In genomic region chr3:69320867-69321266, GRCh38 we compare ENCODE assay signal across 10 cellular contexts.
DNase-seq lines count a peak whose midpoint lies in the region; ATAC-seq, FAIRE-seq and TF ChIP-seq lines count a peak whose summit lies in the region.
"Had no signal": no experiment of that assay in that cellular context is flagged by ENCODE, and none has a peak within 500 bp of the region (broad histone marks: within the 10 kb centered on the region; RNA-seq: fewer than 3 reads in every experiment).

No MANE protein-coding gene starts in this region.

- H3K9ac ChIP-seq in DND-41 (ENCODE audit: low read depth, low read length) = no peak overlapping the region

- H3K79me2 ChIP-seq in DND-41 (ENCODE audit: insufficient read depth, low read length) = peaks cover 87% of the 10 kb centered on the region

- H3K27ac Mint-ChIP-seq in activated CD4-positive, alpha-beta memory T cell treated with anti-CD3 and anti-CD28 coated beads, Interleukin-2, amount 10 ng/mL, durations not matched to agents 7 days and 5 days = no peak overlapping the region
- H3K27ac Mint-ChIP-seq in activated naive CD8-positive, alpha-beta T cell treated with anti-CD3 and anti-CD28 coated beads, Interleukin-2, amount 50 U/mL, for 24 hours = no peak overlapping the region

- no peaks in the 10 kb centered on the region for H4K20me1 ChIP-seq in DND-41 (ENCODE audit: insufficient read depth, low read length)

- H3K27me3 Mint-ChIP-seq in activated CD4-positive, alpha-beta memory T cell treated with anti-CD3 and anti-CD28 coated beads, Interleukin-2, amount 10 ng/mL, durations not matched to agents 7 days and 5 days = no peaks in the 10 kb centered on the region
- H3K27me3 Mint-ChIP-seq in activated naive CD8-positive, alpha-beta T cell treated with anti-CD3 and anti-CD28 coated beads, Interleukin-2, amount 50 U/mL, for 24 hours = no peaks in the 10 kb centered on the region

- no peaks in the 10 kb centered on the region for H3K9me3 Mint-ChIP-seq in activated CD4-positive, alpha-beta memory T cell treated with anti-CD3 and anti-CD28 coated beads, Interleukin-2, amount 10 ng/mL, durations not matched to agents 7 days and 5 days
- no peaks in the 10 kb centered on the region for H3K9me3 Mint-ChIP-seq in activated naive CD8-positive, alpha-beta T cell treated with anti-CD3 and anti-CD28 coated beads, Interleukin-2, amount 50 U/mL, for 24 hours

- intact Hi-C loops in right lobe of liver (cut with DNase I) = no loop called here

- no peak overlapping the region for H3K4me3 Mint-ChIP-seq in activated CD4-positive, alpha-beta memory T cell treated with anti-CD3 and anti-CD28 coated beads, Interleukin-2, amount 10 ng/mL, durations not matched to agents 7 days and 5 days
- H3K4me3 Mint-ChIP-seq in activated naive CD8-positive, alpha-beta T cell treated with anti-CD3 and anti-CD28 coated beads, Interleukin-2, amount 50 U/mL, for 24 hours = no peak overlapping the region

- H3K4me2 ChIP-seq in DND-41 (ENCODE audit: insufficient read depth, low read length) = no peak overlapping the region

- H3K4me1 ChIP-seq in DND-41 (ENCODE audit: insufficient read depth, low read length) = peaks cover 18% of the 10 kb centered on the region
- H3K4me1 ChIP-seq in right lobe of liver = no peaks in the 10 kb centered on the region
- H3K4me1 ChIP-seq in small intestine (ENCODE audit: control insufficient read depth in 2 of 2, insufficient read depth in 1 of 2, low read depth in 1 of 2, low read length in 1 of 2) = no peaks in the 10 kb centered on the region

- no peaks in the 10 kb centered on the region for H3K36me3 Mint-ChIP-seq in activated CD4-positive, alpha-beta memory T cell treated with anti-CD3 and anti-CD28 coated beads, Interleukin-2, amount 10 ng/mL, durations not matched to agents 7 days and 5 days (ENCODE audit: low read depth)
- no peaks in the 10 kb centered on the region for H3K36me3 Mint-ChIP-seq in activated naive CD8-positive, alpha-beta T cell treated with anti-CD3 and anti-CD28 coated beads, Interleukin-2, amount 50 U/mL, for 24 hours (ENCODE audit: low read depth)

- no peak overlapping the region for H3K4me3 ChIP-seq in DND-41 (ENCODE audit: low read depth in 1 of 2, low read length in 2 of 2)
- no peak overlapping the region for H3K4me3 ChIP-seq in right lobe of liver
- no peak overlapping the region for H3K4me3 ChIP-seq in small intestine (ENCODE audit: low read depth in 1 of 2, low read length in 2 of 2)

- no peak overlapping the region for H2AFZ ChIP-seq in DND-41 (ENCODE audit: low read depth, low read length)

- H3K9me3 ChIP-seq in DND-41 (ENCODE audit: insufficient read depth, low read length, severe bottlenecking) (no peaks in the 10 kb centered on the region), right lobe of liver (no peaks in the 10 kb centered on the region), small intestine (ENCODE audit: control insufficient read depth, low read depth) (no peaks in the 10 kb centered on the region)

- POLR2A ChIA-PET in activated CD4-positive, alpha-beta memory T cell treated with anti-CD3 and anti-CD28 coated beads, Interleukin-2, amount 10 ng/mL, durations not matched to agents 7 days and 5 days (lab: Charles Lee) = no interaction called here

- no peak for DNase-seq in DND-41
- DNase-seq in NAMALWA (ENCODE audit: low spot score) = peak; percentile 59
- DNase-seq in right lobe of liver = no peak
- DNase-seq in activated CD4-positive, alpha-beta memory T cell treated with anti-CD3 and anti-CD28 coated beads, Interleukin-2, amount 10 ng/mL, durations not matched to agents 7 days and 5 days = no peak
- DNase-seq in small intestine = no peak
- DNase-seq in NCI-H510A treated with DMSO at 0.1 percent for 48 hours (lab: John Stamatoyannopoulos, UW) = no peak
- DNase-seq in activated naive CD8-positive, alpha-beta T cell treated with anti-CD3 and anti-CD28 coated beads, Interleukin-2, amount 50 U/mL, for 24 hours = no peak
- DNase-seq: T1000 had no signal

- FAIRE-seq in small intestine (lab: Jason Lieb, UNC) = no peak
- FAIRE-seq: colon had no signal

- H3K36me3 ChIP-seq in DND-41 (ENCODE audit: insufficient read depth, low read length) (0 out of 2 replicates have a peak, but pooled peaks cover 5% of the 10 kb centered on the region), right lobe of liver (no peaks in the 10 kb centered on the region), small intestine (ENCODE audit: control insufficient read depth in 2 of 2, insufficient read depth in 2 of 2, low read length in 2 of 2) (no peaks in the 10 kb centered on the region)

- TF ChIP-seq CTCF in DND-41 (IDR thresholded peaks at IDR 0.05; ENCODE audit: borderline replicate concordance, extremely low read depth, low read length, poor library complexity, severe bottlenecking) = no peak
- TF ChIP-seq CTCF in right lobe of liver (IDR thresholded peaks at IDR 0.05) = no peak

- TF ChIP-seq POLR2A in right lobe of liver (IDR thresholded peaks at IDR 0.05) = no peak

- H3K27me3 ChIP-seq in DND-41 (ENCODE audit: insufficient read depth, low read length, poor library complexity) (no peaks in the 10 kb centered on the region), right lobe of liver (no peaks in the 10 kb centered on the region), small intestine (ENCODE audit: control insufficient read depth in 2 of 2, insufficient read depth in 2 of 2, low read length in 2 of 2) (no peaks in the 10 kb centered on the region)

- no peaks in the 10 kb centered on the region for H3K4me1 Mint-ChIP-seq in activated CD4-positive, alpha-beta memory T cell treated with anti-CD3 and anti-CD28 coated beads, Interleukin-2, amount 10 ng/mL, durations not matched to agents 7 days and 5 days
- peaks cover 19% of the 10 kb centered on the region for H3K4me1 Mint-ChIP-seq in activated naive CD8-positive, alpha-beta T cell treated with anti-CD3 and anti-CD28 coated beads, Interleukin-2, amount 50 U/mL, for 24 hours

- CTCF ChIA-PET in activated CD4-positive, alpha-beta memory T cell treated with anti-CD3 and anti-CD28 coated beads, Interleukin-2, amount 10 ng/mL, durations not matched to agents 7 days and 5 days (lab: Charles Lee) = interaction anchor here (1.4 to 2.8 kb wide), 2 partner anchors 15 to 160 kb away, joined by 5 to 7 read pairs; no protein-coding TSS in a partner anchor

- WGBS in right lobe of liver (ENCODE audit: insufficient coverage, low coverage, low lambda C conversion rate, missing lambda C conversion rate) = 37% methylated on average over 4 of the region's 4 CpGs
- WGBS in small intestine, 3 donors = 57 to 93% (median 73%) methylated on average over 4 of the region's 4 CpGs

- ATAC-seq in DND-41 (ENCODE audit: insufficient read depth, low read depth) = no peak
- peak; percentile 52 for ATAC-seq in GM21576 (IDR thresholded peaks at IDR 0.05; ENCODE audit: unreplicated experiment)
- ATAC-seq in right lobe of liver = peak; percentile 53 to 65 (median 56)
- ATAC-seq in activated naive CD8-positive, alpha-beta T cell treated with anti-CD3 and anti-CD28 coated beads, Interleukin-2, amount 50 U/mL, for 24 hours = no peak

- H3K27ac ChIP-seq in DND-41 (ENCODE audit: low read length) (0 out of 2 replicates have a peak overlapping the region, but pooled peaks have one; percentile 13), right lobe of liver (no peak overlapping the region), small intestine (ENCODE audit: low read depth in 1 of 2, low read length in 1 of 2) (peak overlapping the region in 1 of 2 donors; percentile 59)

Comparison
In these comparisons a context has a peak if more than half of its experiments do, and no peak if none do; other contexts are left out.
1. ATAC-seq: peak in GM21576 (single experiment) and right lobe of liver (4 of 4); none in DND-41 (single experiment) and activated naive CD8-positive, alpha-beta T cell treated with anti-CD3 and anti-CD28 coated beads, Interleukin-2, amount 50 U/mL, for 24 hours (single experiment).